ENCODE assay signal across 28 cellular contexts in the genomic region with DNA sequence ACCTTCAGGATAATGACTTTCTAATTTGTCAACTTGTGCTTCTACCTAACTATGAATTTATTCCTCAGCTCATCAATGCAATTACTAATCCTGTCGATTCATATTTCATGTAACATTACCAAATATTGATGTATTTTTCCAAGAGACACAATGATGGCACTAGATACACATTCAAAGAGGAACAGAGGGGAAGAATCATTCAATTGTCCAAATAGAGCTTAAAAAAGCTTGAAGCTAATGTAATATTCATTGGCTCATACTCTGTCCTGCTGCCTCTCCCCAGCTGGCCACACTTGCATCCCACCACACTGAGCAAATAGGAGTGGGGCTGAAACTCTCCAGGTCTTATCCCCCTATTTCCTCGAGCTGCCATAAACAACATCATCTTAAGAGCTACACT. TPM values are rescaled to one million over a fixed set of nuclear protein-coding genes. Genes with fewer than 3 reads are reported as not detected.
A peak's percentile ranks its signal among the peaks of the same experiment; 100 is the strongest.
DNase-seq lines count a peak whose midpoint lies in the region; ATAC-seq and TF ChIP-seq lines count a peak whose summit lies in the region.
"Had no signal": no experiment of that assay in that cellular context is flagged by ENCODE, and none has a peak within 500 bp of the region (broad histone marks: within the 10 kb centered on the region; RNA-seq: fewer than 3 reads in every experiment).

No MANE protein-coding gene starts in this region.

- no peak for DNase-seq in CD4-positive, alpha-beta T cell
- no peak for DNase-seq in CD8-positive, alpha-beta memory T cell
- no peak for DNase-seq in activated naive CD8-positive, alpha-beta T cell treated with anti-CD3 and anti-CD28 coated beads for 36 hours
- DNase-seq in trophoblast cell (no peak), T-helper 9 cell (no peak)
- DNase-seq in activated effector memory CD4-positive, alpha-beta T cell treated with Interleukin-2 at 50 U/mL for 16 hours: no peak
- DNase-seq: activated CD8-positive, alpha-beta memory T cell treated with anti-CD3 and anti-CD28 coated beads for 24 hours; amniotic stem cell; COR-L47; DMS79 treated with DMSO at 0.1 percent for 48 hours; heart right ventricle; MG63; NCI-H1436 treated with DMSO at 0.1 percent for 48 hours; NCI-H524 treated with DMSO at 0.1 percent for 48 hours; right lobe of liver; stimulated activated CD8-positive, alpha-beta memory T cell treated with anti-CD3 and anti-CD28 coated beads, Interleukin-4, amount 100 ng/mL, for 48 hours; WERI-Rb-1 had no signal

- no peaks in the 10 kb centered on the region for H3K27me3 Mint-ChIP-seq in CD4-positive, alpha-beta T cell
- H3K27me3 Mint-ChIP-seq in CD8-positive, alpha-beta memory T cell: no peaks in the 10 kb centered on the region
- H3K27me3 Mint-ChIP-seq in activated naive CD8-positive, alpha-beta T cell treated with anti-CD3 and anti-CD28 coated beads for 36 hours: no peaks in the 10 kb centered on the region
- H3K27me3 Mint-ChIP-seq: IgD-negative memory B cell had no signal

- H3K4me1 ChIP-seq in CD8-positive, alpha-beta memory T cell (ENCODE audit: insufficient read depth, low read length): peaks cover 95% of the 10 kb centered on the region
- peaks cover 0 to 2% of the 10 kb centered on the region in 2 experiments for H3K4me1 ChIP-seq in trophoblast cell (ENCODE audit: control insufficient read depth in 1 of 2, insufficient read depth in 2 of 2, low read length in 2 of 2)
- H3K4me1 ChIP-seq: parathyroid adenoma, right lobe of liver had no signal

- H3K9me3 Mint-ChIP-seq in CD4-positive, alpha-beta T cell: no peaks in the 10 kb centered on the region
- no peaks in the 10 kb centered on the region for H3K9me3 Mint-ChIP-seq in CD8-positive, alpha-beta memory T cell
- no peaks in the 10 kb centered on the region for H3K9me3 Mint-ChIP-seq in activated naive CD8-positive, alpha-beta T cell treated with anti-CD3 and anti-CD28 coated beads for 36 hours
- H3K9me3 Mint-ChIP-seq: IgD-negative memory B cell had no signal

- no peaks in the 10 kb centered on the region for H3K79me1 ChIP-seq in trophoblast cell (ENCODE audit: low read length)

- POLR2A ChIA-PET in CD4-positive, alpha-beta T cell (lab: Charles Lee): interaction anchor here (0.9 to 13.3 kb wide), 5 partner anchors 9 to 94 kb away, joined by 3 to 145 read pairs (median 6); a partner anchor contains a TSS
- POLR2A ChIA-PET in CD8-positive, alpha-beta memory T cell (lab: Charles Lee): no interaction called here

- no peak for TF ChIP-seq CTCF in CD4-positive, alpha-beta T cell (IDR thresholded peaks at IDR 0.05)

- H4K8ac ChIP-seq in trophoblast cell (ENCODE audit: low read depth, low read length): no peak overlapping the region

- H3K36me3 Mint-ChIP-seq in CD4-positive, alpha-beta T cell (ENCODE audit: low read depth): peaks cover 93% of the 10 kb centered on the region
- H3K36me3 Mint-ChIP-seq in CD8-positive, alpha-beta memory T cell: peaks cover 27 to 88% (median 35%) of the 10 kb centered on the region in 3 donors
- H3K36me3 Mint-ChIP-seq in activated naive CD8-positive, alpha-beta T cell treated with anti-CD3 and anti-CD28 coated beads for 36 hours: peaks cover 90% of the 10 kb centered on the region

- H3K27me3 ChIP-seq in CD4-positive, alpha-beta T cell (ENCODE audit: control insufficient read depth, insufficient read depth, low read length): no peaks in the 10 kb centered on the region
- H3K27me3 ChIP-seq in CD8-positive, alpha-beta memory T cell (ENCODE audit: insufficient read depth, low read length, poor library complexity, severe bottlenecking): no peaks in the 10 kb centered on the region
- H3K27me3 ChIP-seq in trophoblast cell (ENCODE audit: insufficient read depth, low read length): no peaks in the 10 kb centered on the region
- H3K27me3 ChIP-seq: heart right ventricle, right lobe of liver had no signal

- H3K4me3 Mint-ChIP-seq in CD4-positive, alpha-beta T cell: peak overlapping the region; percentile 70
- H3K4me3 Mint-ChIP-seq in CD8-positive, alpha-beta memory T cell: peak overlapping the region in 3 of 7 donors; percentile 8 to 31 (median 31)
- no peak overlapping the region for H3K4me3 Mint-ChIP-seq in activated naive CD8-positive, alpha-beta T cell treated with anti-CD3 and anti-CD28 coated beads for 36 hours
- H3K4me3 Mint-ChIP-seq: IgD-negative memory B cell had no signal

- H3K4ac ChIP-seq in trophoblast cell (ENCODE audit: low read depth, low read length): no peak overlapping the region

- H4K12ac ChIP-seq in trophoblast cell (ENCODE audit: low read depth, low read length): no peak overlapping the region

- no peak overlapping the region for H3K18ac ChIP-seq in trophoblast cell (ENCODE audit: low read length)

- H3K14ac ChIP-seq in trophoblast cell (ENCODE audit: low read length): no peak overlapping the region

- no peak overlapping the region for H2BK5ac ChIP-seq in trophoblast cell (ENCODE audit: low read depth, low read length, poor library complexity)

- no CpG with 5 or more reads among the region's 2 CpGs for WGBS in trophoblast cell (ENCODE audit: extremely low coverage, insufficient coverage, insufficient read length)

- H2AFZ ChIP-seq in trophoblast cell (ENCODE audit: insufficient read depth, low read length, poor library complexity): no peak overlapping the region
- H2AFZ ChIP-seq: parathyroid adenoma had no signal

- peak overlapping the region; percentile 40 for H2BK12ac ChIP-seq in trophoblast cell (ENCODE audit: low read length)

- no peak overlapping the region for H3K27ac ChIP-seq in CD4-positive, alpha-beta T cell (ENCODE audit: low read depth, low read length)
- H3K27ac ChIP-seq in CD8-positive, alpha-beta memory T cell (ENCODE audit: low read depth, low read length): no peak overlapping the region
- H3K27ac ChIP-seq in trophoblast cell (ENCODE audit: low read depth, low read length): no peak overlapping the region
- H3K27ac ChIP-seq: epithelial cell of prostate, heart right ventricle, parathyroid adenoma, right lobe of liver, thoracic aorta, WERI-Rb-1 had no signal

- H3K4me3 ChIP-seq in CD8-positive, alpha-beta memory T cell (ENCODE audit: low read length): no peak overlapping the region
- H3K4me3 ChIP-seq in trophoblast cell (ENCODE audit: low read depth, low read length): no peak overlapping the region
- H3K4me3 ChIP-seq: heart right ventricle, MG63, right lobe of liver, thoracic aorta had no signal

- peaks cover 99% of the 10 kb centered on the region for H3K4me1 Mint-ChIP-seq in CD4-positive, alpha-beta T cell (ENCODE audit: low read depth)
- peaks cover 87 to 99% (median 97%) of the 10 kb centered on the region in 3 donors for H3K4me1 Mint-ChIP-seq in CD8-positive, alpha-beta memory T cell
- peaks cover 79% of the 10 kb centered on the region for H3K4me1 Mint-ChIP-seq in activated naive CD8-positive, alpha-beta T cell treated with anti-CD3 and anti-CD28 coated beads for 36 hours

- intact Hi-C loops in CD4-positive, alpha-beta T cell (cut with DNase I, micrococcal nuclease): no loop called here

- no peak overlapping the region for H3K4me2 ChIP-seq in trophoblast cell (ENCODE audit: low read length)

- no peak for ATAC-seq in CD4-positive, alpha-beta T cell (ENCODE audit: poor library complexity)
- ATAC-seq in GM18511 (IDR thresholded peaks at IDR 0.05; ENCODE audit: unreplicated experiment): no peak
- ATAC-seq: HCT116, heart right ventricle, right lobe of liver had no signal

- H3K27ac Mint-ChIP-seq in CD4-positive, alpha-beta T cell: peak overlapping the region; percentile 100
- H3K27ac Mint-ChIP-seq in CD8-positive, alpha-beta memory T cell: peak overlapping the region in 7 of 8 donors; percentile 2 to 86 (median 55)
- peak overlapping the region; percentile 69 for H3K27ac Mint-ChIP-seq in activated naive CD8-positive, alpha-beta T cell treated with anti-CD3 and anti-CD28 coated beads for 36 hours
- H3K27ac Mint-ChIP-seq: IgD-negative memory B cell had no signal

- no peak overlapping the region for H2AK5ac ChIP-seq in trophoblast cell (ENCODE audit: low read length)

- no peak overlapping the region for H3K9ac ChIP-seq in trophoblast cell (ENCODE audit: low read length)
- H3K9ac ChIP-seq: parathyroid adenoma had no signal

- H2BK120ac ChIP-seq in trophoblast cell (ENCODE audit: insufficient read depth, low read length, poor library complexity): no peak overlapping the region

- H3K79me2 ChIP-seq in trophoblast cell (ENCODE audit: control insufficient read depth, insufficient read depth, low read length, poor library complexity): no peaks in the 10 kb centered on the region
- H3K79me2 ChIP-seq: parathyroid adenoma had no signal

- peaks cover 29% of the 10 kb centered on the region for H3K36me3 ChIP-seq in CD8-positive, alpha-beta memory T cell (ENCODE audit: insufficient read depth, low read length)
- H3K36me3 ChIP-seq in trophoblast cell (ENCODE audit: control insufficient read depth in 1 of 2, insufficient read depth in 2 of 2, low read length in 2 of 2): no peaks in the 10 kb centered on the region
- H3K36me3 ChIP-seq: heart right ventricle, MG63, right lobe of liver, thoracic aorta, WERI-Rb-1 had no signal

- no peak overlapping the region for H4K91ac ChIP-seq in trophoblast cell (ENCODE audit: low read depth, low read length)

- no peak overlapping the region for H3K23ac ChIP-seq in trophoblast cell (ENCODE audit: low read length)

- H3K9me3 ChIP-seq in CD4-positive, alpha-beta T cell (ENCODE audit: control insufficient read depth, low read length): no peaks in the 10 kb centered on the region
- no peaks in the 10 kb centered on the region for H3K9me3 ChIP-seq in CD8-positive, alpha-beta memory T cell (ENCODE audit: low read length)
- no peaks in the 10 kb centered on the region for H3K9me3 ChIP-seq in trophoblast cell (ENCODE audit: insufficient read depth, low read depth, low read length)
- H3K9me3 ChIP-seq: heart right ventricle, MG63, right lobe of liver, thoracic aorta had no signal

- CTCF ChIA-PET in CD4-positive, alpha-beta T cell (lab: Charles Lee): interaction anchor here (1.4 to 3.3 kb wide), 3 partner anchors 17 to 97 kb away, joined by 7 to 13 read pairs (median 7); no protein-coding TSS in a partner anchor
- CTCF ChIA-PET in CD8-positive, alpha-beta memory T cell (lab: Charles Lee): interaction anchor here (1.3 to 2.2 kb wide), 4 partner anchors 9 to 97 kb away, joined by 4 to 10 read pairs (median 6); a partner anchor contains a TSS

RNA-seq across cellular contexts. Expression of a gene that starts 9.3 kb away (rescaled TPM):
- total RNA-seq in CD4-positive, alpha-beta T cell: 10 to 100 TPM; 96.3 to 98.2 TPM
- 10 to 100 TPM; 77.3 to 80.6 TPM for total RNA-seq in CD8-positive, alpha-beta memory T cell
- polyA plus RNA-seq in CD8-positive, alpha-beta memory T cell: 104 TPM
- total RNA-seq in activated naive CD8-positive, alpha-beta T cell treated with anti-CD3 and anti-CD28 coated beads for 36 hours: 10 to 100 TPM; 92.6 to 95.9 TPM
- not detected in 2 replicates for polyA plus RNA-seq in trophoblast cell (2013)
- total RNA-seq: SK-MEL-5 had no signal
- polyA plus RNA-seq: neural cell had no signal

RNA-seq across cellular contexts. Expression of a gene that starts 44.5 kb away (rescaled TPM):
- not detected for total RNA-seq in CD4-positive, alpha-beta T cell
- total RNA-seq in CD8-positive, alpha-beta memory T cell: not detected
- polyA plus RNA-seq in CD8-positive, alpha-beta memory T cell: not detected
- total RNA-seq in activated naive CD8-positive, alpha-beta T cell treated with anti-CD3 and anti-CD28 coated beads for 36 hours: not detected
- not detected in 2 replicates for polyA plus RNA-seq in trophoblast cell (2013)
- total RNA-seq: heart right ventricle; left lobe of liver; right lobe of liver; RPMI7951; SK-MEL-5; T-helper 2 cell treated with Interferon-gamma antibody and Interleukin-4, amounts not matched to agents 100 ng/mL and 5 ng/mL, for 36 hours; thoracic aorta had no signal
- polyA plus RNA-seq: heart right ventricle, IgD-negative memory B cell, neural cell had no signal
